Comparison of ENCODE assay signal across 1 cellular context in genomic region chr16:1420540-1421205, GRCh38.
TF ChIP-seq lines count a peak whose summit lies in the region.

UQCC4 (minus strand) TSS chr16:1420747; CDS start chr16:1420723, 24 bp downstream.

TF ChIP-seq in GM12878, 131 proteins besides CTCF, POLR2A, EP300 and RAD21 (continued from another document and continues in another):
- TF ChIP-seq, protein P1, sequence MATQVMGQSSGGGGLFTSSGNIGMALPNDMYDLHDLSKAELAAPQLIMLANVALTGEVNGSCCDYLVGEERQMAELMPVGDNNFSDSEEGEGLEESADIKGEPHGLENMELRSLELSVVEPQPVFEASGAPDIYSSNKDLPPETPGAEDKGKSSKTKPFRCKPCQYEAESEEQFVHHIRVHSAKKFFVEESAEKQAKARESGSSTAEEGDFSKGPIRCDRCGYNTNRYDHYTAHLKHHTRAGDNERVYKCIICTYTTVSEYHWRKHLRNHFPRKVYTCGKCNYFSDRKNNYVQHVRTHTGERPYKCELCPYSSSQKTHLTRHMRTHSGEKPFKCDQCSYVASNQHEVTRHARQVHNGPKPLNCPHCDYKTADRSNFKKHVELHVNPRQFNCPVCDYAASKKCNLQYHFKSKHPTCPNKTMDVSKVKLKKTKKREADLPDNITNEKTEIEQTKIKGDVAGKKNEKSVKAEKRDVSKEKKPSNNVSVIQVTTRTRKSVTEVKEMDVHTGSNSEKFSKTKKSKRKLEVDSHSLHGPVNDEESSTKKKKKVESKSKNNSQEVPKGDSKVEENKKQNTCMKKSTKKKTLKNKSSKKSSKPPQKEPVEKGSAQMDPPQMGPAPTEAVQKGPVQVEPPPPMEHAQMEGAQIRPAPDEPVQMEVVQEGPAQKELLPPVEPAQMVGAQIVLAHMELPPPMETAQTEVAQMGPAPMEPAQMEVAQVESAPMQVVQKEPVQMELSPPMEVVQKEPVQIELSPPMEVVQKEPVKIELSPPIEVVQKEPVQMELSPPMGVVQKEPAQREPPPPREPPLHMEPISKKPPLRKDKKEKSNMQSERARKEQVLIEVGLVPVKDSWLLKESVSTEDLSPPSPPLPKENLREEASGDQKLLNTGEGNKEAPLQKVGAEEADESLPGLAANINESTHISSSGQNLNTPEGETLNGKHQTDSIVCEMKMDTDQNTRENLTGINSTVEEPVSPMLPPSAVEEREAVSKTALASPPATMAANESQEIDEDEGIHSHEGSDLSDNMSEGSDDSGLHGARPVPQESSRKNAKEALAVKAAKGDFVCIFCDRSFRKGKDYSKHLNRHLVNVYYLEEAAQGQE (IDR thresholded peaks at IDR 0.05; ENCODE audit: low read depth, low read length) = no peak
- peak; percentile 40; the same call in 1 of the 2 replicates for TF ChIP-seq TCF12 (IDR thresholded peaks at IDR 0.05; ENCODE audit: low read depth, low read length)
- no peak for TF ChIP-seq WRNIP1 (IDR thresholded peaks at IDR 0.05; ENCODE audit: borderline replicate concordance, low read depth, low read length)
- no peak for TF ChIP-seq CEBPB (IDR thresholded peaks at IDR 0.05; ENCODE audit: borderline replicate concordance in 1 of 2, low read depth in 2 of 2, low read length in 2 of 2)
- TF ChIP-seq MXI1 (IDR thresholded peaks at IDR 0.05; ENCODE audit: low read depth, low read length) = peak; percentile 97
- peak; percentile 67 for TF ChIP-seq ZBTB11 (CRISPR knock-in tag; IDR thresholded peaks at IDR 0.05)
- peak; percentile 71 for TF ChIP-seq SREBF1 (IDR thresholded peaks at IDR 0.05; ENCODE audit: low read length)
- peak; percentile 97 for TF ChIP-seq YY1 (IDR thresholded peaks at IDR 0.05; ENCODE audit: low read depth, low read length)
- TF ChIP-seq, protein P2, sequence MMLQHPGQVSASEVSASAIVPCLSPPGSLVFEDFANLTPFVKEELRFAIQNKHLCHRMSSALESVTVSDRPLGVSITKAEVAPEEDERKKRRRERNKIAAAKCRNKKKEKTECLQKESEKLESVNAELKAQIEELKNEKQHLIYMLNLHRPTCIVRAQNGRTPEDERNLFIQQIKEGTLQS (IDR thresholded peaks at IDR 0.05; ENCODE audit: borderline replicate concordance, extremely low read depth, low read depth, low read length) = peak; percentile 94
- peak; percentile 32 for TF ChIP-seq SMAD1 (IDR thresholded peaks at IDR 0.05; ENCODE audit: low read depth, partially characterized antibody)
- no peak; the same call in 1 of the 2 replicates for TF ChIP-seq ZBED1 (IDR thresholded peaks at IDR 0.05; ENCODE audit: borderline replicate concordance)
- TF ChIP-seq ESRRA (IDR thresholded peaks at IDR 0.05; ENCODE audit: low read length) = peak; percentile 68; the same call in 1 of the 2 replicates
- TF ChIP-seq RELA (IDR thresholded peaks at IDR 0.05; ENCODE audit: borderline replicate concordance, partially characterized antibody) = peak; percentile 90
- TF ChIP-seq, protein P3, sequence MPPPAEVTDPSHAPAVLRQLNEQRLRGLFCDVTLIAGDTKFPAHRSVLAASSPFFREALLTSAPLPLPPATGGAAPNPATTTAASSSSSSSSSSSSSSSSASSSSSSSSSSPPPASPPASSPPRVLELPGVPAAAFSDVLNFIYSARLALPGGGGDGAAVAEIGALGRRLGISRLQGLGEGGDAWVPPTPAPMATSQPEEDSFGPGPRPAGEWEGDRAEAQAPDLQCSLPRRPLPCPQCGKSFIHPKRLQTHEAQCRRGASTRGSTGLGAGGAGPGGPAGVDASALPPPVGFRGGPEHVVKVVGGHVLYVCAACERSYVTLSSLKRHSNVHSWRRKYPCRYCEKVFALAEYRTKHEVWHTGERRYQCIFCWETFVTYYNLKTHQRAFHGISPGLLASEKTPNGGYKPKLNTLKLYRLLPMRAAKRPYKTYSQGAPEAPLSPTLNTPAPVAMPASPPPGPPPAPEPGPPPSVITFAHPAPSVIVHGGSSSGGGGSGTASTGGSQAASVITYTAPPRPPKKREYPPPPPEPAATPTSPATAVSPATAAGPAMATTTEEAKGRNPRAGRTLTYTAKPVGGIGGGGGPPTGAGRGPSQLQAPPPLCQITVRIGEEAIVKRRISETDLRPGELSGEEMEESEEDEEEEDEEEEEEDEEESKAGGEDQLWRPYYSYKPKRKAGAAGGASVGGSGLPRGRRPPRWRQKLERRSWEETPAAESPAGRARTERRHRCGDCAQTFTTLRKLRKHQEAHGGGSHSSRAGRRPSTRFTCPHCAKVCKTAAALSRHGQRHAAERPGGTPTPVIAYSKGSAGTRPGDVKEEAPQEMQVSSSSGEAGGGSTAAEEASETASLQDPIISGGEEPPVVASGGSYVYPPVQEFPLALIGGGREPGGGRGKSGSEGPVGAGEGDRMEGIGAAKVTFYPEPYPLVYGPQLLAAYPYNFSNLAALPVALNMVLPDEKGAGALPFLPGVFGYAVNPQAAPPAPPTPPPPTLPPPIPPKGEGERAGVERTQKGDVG (CRISPR knock-in tag; IDR thresholded peaks at IDR 0.05) = no peak
- peak; percentile 100 for TF ChIP-seq CREM (IDR thresholded peaks at IDR 0.05; ENCODE audit: low read depth)
- TF ChIP-seq, protein P4, sequence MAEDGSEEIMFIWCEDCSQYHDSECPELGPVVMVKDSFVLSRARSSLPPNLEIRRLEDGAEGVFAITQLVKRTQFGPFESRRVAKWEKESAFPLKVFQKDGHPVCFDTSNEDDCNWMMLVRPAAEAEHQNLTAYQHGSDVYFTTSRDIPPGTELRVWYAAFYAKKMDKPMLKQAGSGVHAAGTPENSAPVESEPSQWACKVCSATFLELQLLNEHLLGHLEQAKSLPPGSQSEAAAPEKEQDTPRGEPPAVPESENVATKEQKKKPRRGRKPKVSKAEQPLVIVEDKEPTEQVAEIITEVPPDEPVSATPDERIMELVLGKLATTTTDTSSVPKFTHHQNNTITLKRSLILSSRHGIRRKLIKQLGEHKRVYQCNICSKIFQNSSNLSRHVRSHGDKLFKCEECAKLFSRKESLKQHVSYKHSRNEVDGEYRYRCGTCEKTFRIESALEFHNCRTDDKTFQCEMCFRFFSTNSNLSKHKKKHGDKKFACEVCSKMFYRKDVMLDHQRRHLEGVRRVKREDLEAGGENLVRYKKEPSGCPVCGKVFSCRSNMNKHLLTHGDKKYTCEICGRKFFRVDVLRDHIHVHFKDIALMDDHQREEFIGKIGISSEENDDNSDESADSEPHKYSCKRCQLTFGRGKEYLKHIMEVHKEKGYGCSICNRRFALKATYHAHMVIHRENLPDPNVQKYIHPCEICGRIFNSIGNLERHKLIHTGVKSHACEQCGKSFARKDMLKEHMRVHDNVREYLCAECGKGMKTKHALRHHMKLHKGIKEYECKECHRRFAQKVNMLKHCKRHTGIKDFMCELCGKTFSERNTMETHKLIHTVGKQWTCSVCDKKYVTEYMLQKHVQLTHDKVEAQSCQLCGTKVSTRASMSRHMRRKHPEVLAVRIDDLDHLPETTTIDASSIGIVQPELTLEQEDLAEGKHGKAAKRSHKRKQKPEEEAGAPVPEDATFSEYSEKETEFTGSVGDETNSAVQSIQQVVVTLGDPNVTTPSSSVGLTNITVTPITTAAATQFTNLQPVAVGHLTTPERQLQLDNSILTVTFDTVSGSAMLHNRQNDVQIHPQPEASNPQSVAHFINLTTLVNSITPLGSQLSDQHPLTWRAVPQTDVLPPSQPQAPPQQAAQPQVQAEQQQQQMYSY (CRISPR knock-in tag; IDR thresholded peaks at IDR 0.05) = no peak
- TF ChIP-seq, protein P5, sequence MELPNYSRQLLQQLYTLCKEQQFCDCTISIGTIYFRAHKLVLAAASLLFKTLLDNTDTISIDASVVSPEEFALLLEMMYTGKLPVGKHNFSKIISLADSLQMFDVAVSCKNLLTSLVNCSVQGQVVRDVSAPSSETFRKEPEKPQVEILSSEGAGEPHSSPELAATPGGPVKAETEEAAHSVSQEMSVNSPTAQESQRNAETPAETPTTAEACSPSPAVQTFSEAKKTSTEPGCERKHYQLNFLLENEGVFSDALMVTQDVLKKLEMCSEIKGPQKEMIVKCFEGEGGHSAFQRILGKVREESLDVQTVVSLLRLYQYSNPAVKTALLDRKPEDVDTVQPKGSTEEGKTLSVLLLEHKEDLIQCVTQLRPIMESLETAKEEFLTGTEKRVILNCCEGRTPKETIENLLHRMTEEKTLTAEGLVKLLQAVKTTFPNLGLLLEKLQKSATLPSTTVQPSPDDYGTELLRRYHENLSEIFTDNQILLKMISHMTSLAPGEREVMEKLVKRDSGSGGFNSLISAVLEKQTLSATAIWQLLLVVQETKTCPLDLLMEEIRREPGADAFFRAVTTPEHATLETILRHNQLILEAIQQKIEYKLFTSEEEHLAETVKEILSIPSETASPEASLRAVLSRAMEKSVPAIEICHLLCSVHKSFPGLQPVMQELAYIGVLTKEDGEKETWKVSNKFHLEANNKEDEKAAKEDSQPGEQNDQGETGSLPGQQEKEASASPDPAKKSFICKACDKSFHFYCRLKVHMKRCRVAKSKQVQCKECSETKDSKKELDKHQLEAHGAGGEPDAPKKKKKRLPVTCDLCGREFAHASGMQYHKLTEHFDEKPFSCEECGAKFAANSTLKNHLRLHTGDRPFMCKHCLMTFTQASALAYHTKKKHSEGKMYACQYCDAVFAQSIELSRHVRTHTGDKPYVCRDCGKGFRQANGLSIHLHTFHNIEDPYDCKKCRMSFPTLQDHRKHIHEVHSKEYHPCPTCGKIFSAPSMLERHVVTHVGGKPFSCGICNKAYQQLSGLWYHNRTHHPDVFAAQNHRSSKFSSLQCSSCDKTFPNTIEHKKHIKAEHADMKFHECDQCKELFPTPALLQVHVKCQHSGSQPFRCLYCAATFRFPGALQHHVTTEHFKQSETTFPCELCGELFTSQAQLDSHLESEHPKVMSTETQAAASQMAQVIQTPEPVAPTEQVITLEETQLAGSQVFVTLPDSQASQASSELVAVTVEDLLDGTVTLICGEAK (IDR thresholded peaks at IDR 0.05; ENCODE audit: borderline replicate concordance) = peak; percentile 99
- TF ChIP-seq GATAD2B (conservative IDR thresholded peaks at IDR 0.05; ENCODE audit: low read depth) = 0 out of 2 replicates have a peak, but pooled peaks have one; percentile 58
- TF ChIP-seq BHLHE40 (IDR thresholded peaks at IDR 0.05; ENCODE audit: borderline replicate concordance in 1 of 2, low read depth in 2 of 2, low read length in 1 of 2) = peak; percentile 85 to 93; a peak in 3 of 4 replicates
- no peak for TF ChIP-seq SMAD5 (IDR thresholded peaks at IDR 0.05; ENCODE audit: low read depth)
- peak; percentile 78 for TF ChIP-seq POLR2AphosphoS5 (IDR thresholded peaks at IDR 0.05; ENCODE audit: low read length)
- peak; percentile 49 for TF ChIP-seq MEF2B (IDR thresholded peaks at IDR 0.05; ENCODE audit: partially characterized antibody, poor library complexity, severe bottlenecking)
- peak; percentile 58; the same call in 1 of the 2 replicates for TF ChIP-seq HDGF (IDR thresholded peaks at IDR 0.05)
- no peak for TF ChIP-seq SMC3 (IDR thresholded peaks at IDR 0.05; ENCODE audit: borderline replicate concordance, low read length)
- TF ChIP-seq GABPA (IDR thresholded peaks at IDR 0.05; ENCODE audit: low read depth) = peak; percentile 100
- peak; percentile 96 for TF ChIP-seq TARDBP (IDR thresholded peaks at IDR 0.05; ENCODE audit: borderline replicate concordance)
- TF ChIP-seq NR2C2 (IDR thresholded peaks at IDR 0.05; ENCODE audit: borderline replicate concordance, control insufficient read depth, insufficient read length, low read depth) = no peak
- peak; percentile 45; the same call in 1 of the 2 replicates for TF ChIP-seq ATF7 (IDR thresholded peaks at IDR 0.05; ENCODE audit: low read depth)
- 0 out of 2 replicates have a peak, but pooled peaks have one; percentile 58 for TF ChIP-seq STAT3 (IDR thresholded peaks at IDR 0.05; ENCODE audit: low read depth, low read length)
- TF ChIP-seq TCF3 (IDR thresholded peaks at IDR 0.05; ENCODE audit: borderline replicate concordance, insufficient read depth, low read depth, low read length) = 0 out of 2 replicates have a peak, but pooled peaks have one; percentile 16
- peak; percentile 97 for TF ChIP-seq NBN (IDR thresholded peaks at IDR 0.05)
- TF ChIP-seq, protein P6, sequence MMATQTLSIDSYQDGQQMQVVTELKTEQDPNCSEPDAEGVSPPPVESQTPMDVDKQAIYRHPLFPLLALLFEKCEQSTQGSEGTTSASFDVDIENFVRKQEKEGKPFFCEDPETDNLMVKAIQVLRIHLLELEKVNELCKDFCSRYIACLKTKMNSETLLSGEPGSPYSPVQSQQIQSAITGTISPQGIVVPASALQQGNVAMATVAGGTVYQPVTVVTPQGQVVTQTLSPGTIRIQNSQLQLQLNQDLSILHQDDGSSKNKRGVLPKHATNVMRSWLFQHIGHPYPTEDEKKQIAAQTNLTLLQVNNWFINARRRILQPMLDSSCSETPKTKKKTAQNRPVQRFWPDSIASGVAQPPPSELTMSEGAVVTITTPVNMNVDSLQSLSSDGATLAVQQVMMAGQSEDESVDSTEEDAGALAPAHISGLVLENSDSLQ (IDR thresholded peaks at IDR 0.05) = peak; percentile 83
- TF ChIP-seq ZNF207 (IDR thresholded peaks at IDR 0.05; ENCODE audit: borderline replicate concordance) = peak; percentile 80; the same call in 1 of the 2 replicates
- TF ChIP-seq CHD2 (IDR thresholded peaks at IDR 0.05; ENCODE audit: borderline replicate concordance, low read depth, low read length) = peak; percentile 83; the same call in 1 of the 2 replicates
- TF ChIP-seq SIN3A (IDR thresholded peaks at IDR 0.05; ENCODE audit: low read depth, low read length) = peak; percentile 97
- TF ChIP-seq IKZF1 (conservative IDR thresholded peaks at IDR 0.05) = peak; percentile 100
- TF ChIP-seq SREBF2 (IDR thresholded peaks at IDR 0.05; ENCODE audit: low read length) = peak; percentile 77
- TF ChIP-seq EGR1 (IDR thresholded peaks at IDR 0.05; ENCODE audit: borderline replicate concordance in 1 of 2, low read depth in 2 of 2, low read length in 2 of 2) = peak; percentile 72 to 94
- TF ChIP-seq NR2C1 (IDR thresholded peaks at IDR 0.05) = peak; percentile 82
- TF ChIP-seq BACH1 (IDR thresholded peaks at IDR 0.05; ENCODE audit: borderline replicate concordance) = no peak
- peak; percentile 98 for TF ChIP-seq MAX (IDR thresholded peaks at IDR 0.05; ENCODE audit: low read depth, low read length)
